Comparison of ENCODE assay signal across 20 cellular contexts in the genomic region with DNA sequence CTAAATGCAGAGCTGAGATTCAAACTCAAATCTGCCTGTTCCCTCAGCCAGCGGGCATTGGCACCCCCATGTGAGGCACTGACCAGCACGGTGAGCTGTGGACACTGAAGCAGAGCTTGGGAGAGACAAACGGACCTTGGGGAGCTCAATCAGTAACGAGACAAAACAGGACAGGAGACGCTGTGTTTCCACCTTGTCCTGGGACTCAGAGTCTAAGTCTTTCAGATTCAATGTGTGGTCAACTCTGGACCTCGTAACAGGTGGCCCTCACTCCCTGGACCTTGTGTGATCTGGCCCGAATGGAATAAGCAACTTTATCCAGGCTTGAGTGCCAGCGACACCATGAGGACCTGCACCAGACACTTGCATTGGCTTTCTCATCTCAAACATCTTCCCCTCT.
A peak's percentile ranks its signal among the peaks of the same experiment; 100 is the strongest.
DNase-seq lines count a peak whose midpoint lies in the region; ATAC-seq and TF ChIP-seq lines count a peak whose summit lies in the region.
"Had no signal": no experiment of that assay in that cellular context is flagged by ENCODE, and none has a peak within 500 bp of the region (broad histone marks: within the 10 kb centered on the region; RNA-seq: fewer than 3 reads in every experiment).

No MANE protein-coding gene starts in this region.

- no peak for TF ChIP-seq EP300 in stomach (IDR thresholded peaks at IDR 0.05)

- peak; percentile 20 for DNase-seq in cardiac septum (ENCODE audit: low spot score)
- DNase-seq in left ventricle myocardium superior: no peak
- no peak for DNase-seq in T-helper 17 cell
- DNase-seq in islet precursor cell: peak; percentile 32
- no peak for DNase-seq in pons (ENCODE audit: low spot score)
- DNase-seq in stomach: no peak
- DNase-seq in NCI-H510A treated with DMSO at 0.1 percent for 48 hours (lab: John Stamatoyannopoulos, UW): no peak
- DNase-seq: ACHN; CD4-positive, alpha-beta memory T cell; DND-41; KBM-7; NCI-H1092; NCI-H1436 treated with DMSO at 0.1 percent for 48 hours; NCI-H1930; NCI-H2227 treated with DMSO at 0.1 percent for 48 hours; NCI-H510A; NCI-H748 treated with DMSO at 0.1 percent for 48 hours had no signal

- H3K36me3 Mint-ChIP-seq in T-helper 17 cell (ENCODE audit: low read depth): peaks cover 5% of the 10 kb centered on the region

- H3K27ac ChIP-seq in stomach: no peak overlapping the region
- H3K27ac ChIP-seq: BLaER1 had no signal

- 86 to 89% (median 87%) methylated on average over 8 of the region's 8 CpGs for WGBS in stomach, 5 donors

- peaks cover 0 to 24% (median 13%) of the 10 kb centered on the region in 4 donors for H3K4me1 ChIP-seq in stomach

- TF ChIP-seq POLR2A in stomach (IDR thresholded peaks at IDR 0.05): no peak

- H3K27ac Mint-ChIP-seq in T-helper 17 cell: peak overlapping the region; percentile 94
- H3K27ac Mint-ChIP-seq: GM23338 had no signal

- H3K9me3 ChIP-seq in T-helper 17 cell (ENCODE audit: control insufficient read depth, low read length, poor library complexity, severe bottlenecking): no peaks in the 10 kb centered on the region
- no peaks in the 10 kb centered on the region for H3K9me3 ChIP-seq in stomach
- H3K9me3 ChIP-seq: BLaER1 had no signal

- ATAC-seq in left ventricle myocardium superior: no peak
- no peak for ATAC-seq in T-helper 17 cell
- ATAC-seq: GM23338, HCT116 had no signal

- H3K4me1 Mint-ChIP-seq in T-helper 17 cell: peaks cover 65% of the 10 kb centered on the region

- TF ChIP-seq CTCF in stomach (IDR thresholded peaks at IDR 0.05): no peak

- peaks cover 0 to 12% (median 4%) of the 10 kb centered on the region in 3 donors for H3K27me3 ChIP-seq in stomach
- H3K27me3 ChIP-seq: BLaER1 had no signal

- H3K4me3 Mint-ChIP-seq in T-helper 17 cell: no peak overlapping the region
- H3K4me3 Mint-ChIP-seq: GM23338 had no signal

- H3K36me3 ChIP-seq in stomach: no peaks in the 10 kb centered on the region
- H3K36me3 ChIP-seq: BLaER1 had no signal

- H3K4me3 ChIP-seq in stomach: no peak overlapping the region
- H3K4me3 ChIP-seq: BLaER1, GM23338 had no signal

- intact Hi-C loops in cardiac septum (cut with DNase I) (no loop called here), left ventricle myocardium superior (cut with micrococcal nuclease) (no loop called here), stomach (cut with DNase I; ENCODE audit: low total_unique reads) (no loop called here)

- H3K27me3 Mint-ChIP-seq in T-helper 17 cell: no peaks in the 10 kb centered on the region
- H3K27me3 Mint-ChIP-seq: CD4-positive, alpha-beta memory T cell had no signal

Comparison
In these comparisons a context has a peak if more than half of its experiments do, and no peak if none do; other contexts are left out.
1. DNase-seq: peak in cardiac septum (single experiment) and islet precursor cell (single experiment); none in left ventricle myocardium superior (single experiment), T-helper 17 cell (0 of 3), pons (single experiment), stomach (single experiment) and NCI-H510A treated with DMSO at 0.1 percent for 48 hours (single experiment).